In genomic region chr16:11686713-11687112, GRCh38 we compare ENCODE assay signal across 21 cellular contexts. TPM values are rescaled to one million over a fixed set of nuclear protein-coding genes. Genes with fewer than 3 reads are reported as not detected.
A peak's percentile ranks its signal among the peaks of the same experiment; 100 is the strongest.
DNase-seq lines count a peak whose midpoint lies in the region; ATAC-seq and TF ChIP-seq lines count a peak whose summit lies in the region.
"Had no signal": no experiment of that assay in that cellular context is flagged by ENCODE, and none has a peak within 500 bp of the region (broad histone marks: within the 10 kb centered on the region; RNA-seq: fewer than 3 reads in every experiment).

No MANE protein-coding gene starts in this region.

- no peak for TF ChIP-seq EP300 in esophagus muscularis mucosa (IDR thresholded peaks at IDR 0.05)

- WGBS in esophagus muscularis mucosa, result 53% methylated on average over 5 of the region's 5 CpGs

- DNase-seq in DMS 273 (lab: John Stamatoyannopoulos, UW; ENCODE audit: unreplicated experiment), result peak; percentile 29
- DNase-seq in DMS 273 treated with DMSO at 0.1 percent for 48 hours (lab: John Stamatoyannopoulos, UW), result no peak
- DNase-seq in OCI-LY7 (ENCODE audit: low spot score), result peak; percentile 67
- no peak for DNase-seq in esophagus muscularis mucosa (ENCODE audit: extremely low spot score)
- no peak for DNase-seq in tibial artery
- no peak for DNase-seq in NCI-H1436 treated with DMSO at 0.1 percent for 48 hours (lab: John Stamatoyannopoulos, UW)
- DNase-seq in SJCRH30, result no peak
- DNase-seq: activated CD4-positive, alpha-beta T cell treated with anti-CD3 and anti-CD28 coated beads for 4 hours; activated gamma-delta T cell; AML-193; Calu3; cerebellar nuclear complex; effector memory CD4-positive, alpha-beta T cell; natural killer cell; NCI-H2107; NCI-H510A; pancreas; stimulated activated CD4-positive, alpha-beta T cell treated with anti-CD3 and anti-CD28 coated beads, Interleukin-1b, Interleukin-23, amount 100 ng/mL, for 48 hours had no signal

- CTCF ChIA-PET in OCI-LY7 (lab: Charles Lee; ENCODE audit: unreplicated experiment), result no interaction called here

- no peaks in the 10 kb centered on the region for H3K9me2 ChIP-seq in OCI-LY7 (ENCODE audit: insufficient read depth, low read length)

- peaks cover 99% of the 10 kb centered on the region for H3K4me1 ChIP-seq in OCI-LY7 (ENCODE audit: insufficient read depth, low read length, poor library complexity, severe bottlenecking)
- H3K4me1 ChIP-seq in esophagus muscularis mucosa, result peaks cover 33 to 70% (median 65%) of the 10 kb centered on the region in 4 donors
- peaks cover 0 to 67% (median 38%) of the 10 kb centered on the region in 4 donors for H3K4me1 ChIP-seq in tibial artery
- H3K4me1 ChIP-seq in SJCRH30, result peaks cover 58% of the 10 kb centered on the region

- no peak overlapping the region for H2AFZ ChIP-seq in OCI-LY7 (ENCODE audit: low read length)

- H3K4me3 ChIP-seq in OCI-LY7 (ENCODE audit: low read depth, low read length, poor library complexity, severe bottlenecking) (peak overlapping the region; percentile 65), esophagus muscularis mucosa (no peak overlapping the region), tibial artery (no peak overlapping the region), SJCRH30 (no peak overlapping the region)
- H3K4me3 ChIP-seq: pancreas had no signal

- H3K9me3 ChIP-seq in OCI-LY7 (ENCODE audit: low read length), result no peaks in the 10 kb centered on the region
- no peaks in the 10 kb centered on the region for H3K9me3 ChIP-seq in esophagus muscularis mucosa
- H3K9me3 ChIP-seq in tibial artery, result no peaks in the 10 kb centered on the region
- H3K9me3 ChIP-seq in SJCRH30 (replicated peaks), result no peaks in the 10 kb centered on the region
- H3K9me3 ChIP-seq: pancreas had no signal

- H3K36me3 ChIP-seq in OCI-LY7 (ENCODE audit: insufficient read depth, low read length) (peaks cover 66% of the 10 kb centered on the region), esophagus muscularis mucosa (peaks cover 20 to 71% (median 52%) of the 10 kb centered on the region in 4 donors), tibial artery (peaks cover 25 to 69% (median 49%) of the 10 kb centered on the region in 3 donors), SJCRH30 (peaks cover 35% of the 10 kb centered on the region)

- POLR2A ChIA-PET in OCI-LY7 (lab: Charles Lee), result interaction anchor here (0.6 to 0.8 kb wide), 2 partner anchors 9 to 23 kb away, joined by 3 to 5 read pairs; no protein-coding TSS in a partner anchor

- H4K20me1 ChIP-seq in OCI-LY7 (ENCODE audit: insufficient read depth, low read length), result no peaks in the 10 kb centered on the region

- peak overlapping the region; percentile 98 for H3K27ac ChIP-seq in OCI-LY7 (ENCODE audit: low read depth, low read length, poor library complexity, severe bottlenecking)
- peak overlapping the region; percentile 24 to 58 (median 54) for H3K27ac ChIP-seq in esophagus muscularis mucosa (replicated peaks in 1 of 4)
- peak overlapping the region; percentile 2 to 50 for H3K27ac ChIP-seq in tibial artery
- H3K27ac ChIP-seq in SJCRH30, result no peak overlapping the region
- H3K27ac ChIP-seq: 22Rv1, pancreas, RWPE1 had no signal

- peak overlapping the region; percentile 80 for H3K4me2 ChIP-seq in OCI-LY7 (ENCODE audit: low read length)

- peaks cover 56% of the 10 kb centered on the region for H3K79me2 ChIP-seq in OCI-LY7 (ENCODE audit: insufficient read depth, low read depth, low read length)

- intact Hi-C loops in OCI-LY7 (cut with micrococcal nuclease; ENCODE audit: unreplicated experiment), result loop anchor here (5.0 kb wide), 1 partner anchor 126 kb away; no protein-coding TSS in a partner anchor
- intact Hi-C loops in esophagus muscularis mucosa (cut with DNase I), result no loop called here
- intact Hi-C loops in tibial artery (cut with DNase I; ENCODE audit: low total_unique reads), result no loop called here

- no peak for ATAC-seq in HG02938 (IDR thresholded peaks at IDR 0.05; ENCODE audit: unreplicated experiment)
- ATAC-seq: natural killer cell, pancreas had no signal

- no TSS peak for BruUV-seq in OCI-LY7 (replicated peaks; lab: Mats Ljungman, UMichigan)

- TF ChIP-seq CTCF in OCI-LY7 (conservative IDR thresholded peaks at IDR 0.05; ENCODE audit: low read length) (no peak), esophagus muscularis mucosa (IDR thresholded peaks at IDR 0.05) (no peak), tibial artery (IDR thresholded peaks at IDR 0.05) (no peak)

- TF ChIP-seq POLR2A in esophagus muscularis mucosa (IDR thresholded peaks at IDR 0.05; ENCODE audit: low read depth), result no peak

- no peaks in the 10 kb centered on the region for H3K27me3 ChIP-seq in esophagus muscularis mucosa
- H3K27me3 ChIP-seq in tibial artery, result no peaks in the 10 kb centered on the region
- no peaks in the 10 kb centered on the region for H3K27me3 ChIP-seq in SJCRH30
- H3K27me3 ChIP-seq: pancreas had no signal

RNA-seq across cellular contexts. Expression of gene SNN, which starts 18.5 kb away (rescaled TPM):
- 28.3 and 31.8 TPM in 2 replicates for total RNA-seq in OCI-LY7 (2014; rRNA removed; shearing (Covaris generic))
- total RNA-seq in OCI-LY7 (2022) (27.8 and 31.6 TPM in 2 replicates), esophagus muscularis mucosa (10 to 100 TPM; 30.7 to 66.9 (median 33.6) TPM)
- total RNA-seq in SJCRH30 (2014; rRNA removed; shearing (Covaris generic)), result 11.7 and 12.0 TPM in 2 replicates

RNA-seq across cellular contexts. Expression of gene TXNDC11, which starts 55.9 kb away (rescaled TPM):
- 79.8 and 96.0 TPM in 2 replicates for total RNA-seq in OCI-LY7 (2014; rRNA removed; shearing (Covaris generic))
- total RNA-seq in OCI-LY7 (2022) (88.6 and 96.7 TPM in 2 replicates), esophagus muscularis mucosa (10 to 100 TPM; 32.4 to 47.2 (median 38.2) TPM)
- 18.8 and 19.4 TPM in 2 replicates for total RNA-seq in SJCRH30 (2014; rRNA removed; shearing (Covaris generic))

Comparison
In these comparisons a context has a peak if more than half of its experiments do, and no peak if none do; other contexts are left out.
1. DNase-seq: peak in DMS 273 (single experiment) and OCI-LY7 (single experiment); none in DMS 273 treated with DMSO at 0.1 percent for 48 hours (single experiment), esophagus muscularis mucosa (single experiment), tibial artery (0 of 2), NCI-H1436 treated with DMSO at 0.1 percent for 48 hours (single experiment) and SJCRH30 (0 of 2).